Comparison of ENCODE assay signal across 8 cellular contexts in the genomic region with DNA sequence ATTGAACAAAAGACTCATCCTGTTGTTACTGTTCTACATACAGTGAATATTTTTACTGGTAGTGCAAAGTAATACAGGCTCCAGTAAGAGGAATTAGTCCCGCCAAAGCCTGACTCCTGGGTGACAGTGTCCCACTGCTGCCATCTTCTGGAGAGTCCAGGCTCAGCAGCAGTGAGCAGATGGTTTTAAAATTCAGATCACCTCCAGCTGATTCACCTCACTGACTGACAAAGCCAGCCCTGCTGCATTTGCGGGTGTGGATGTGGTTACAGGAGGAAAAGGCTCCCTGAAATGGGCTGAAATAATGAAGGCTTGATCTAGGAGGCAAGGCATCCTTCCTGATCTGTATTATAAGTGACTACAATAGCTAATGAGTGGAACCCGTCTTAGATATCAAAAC. TPM values are rescaled to one million over a fixed set of nuclear protein-coding genes. Genes with fewer than 3 reads are reported as not detected.
DNase-seq lines count a peak whose midpoint lies in the region; ATAC-seq, FAIRE-seq and TF ChIP-seq lines count a peak whose summit lies in the region.

No MANE protein-coding gene starts in this region.

- FAIRE-seq in RCC 7860 (lab: Jason Lieb, UNC), result peak; percentile 40

- H3K36me3 Mint-ChIP-seq in activated T-helper 17 cell treated with anti-CD3 and anti-CD28 coated beads, Interleukin-2, amount 50 U/mL, for 72 hours (ENCODE audit: low read depth), result no peaks in the 10 kb centered on the region
- no peaks in the 10 kb centered on the region for H3K36me3 Mint-ChIP-seq in type B pancreatic cell

- no peak overlapping the region for H3K4me3 ChIP-seq in fibroblast of villous mesenchyme (ENCODE audit: low read depth, low read length)

- H3K4me1 Mint-ChIP-seq in activated T-helper 17 cell treated with anti-CD3 and anti-CD28 coated beads, Interleukin-2, amount 50 U/mL, for 72 hours, result no peaks in the 10 kb centered on the region
- peaks cover 5% of the 10 kb centered on the region for H3K4me1 Mint-ChIP-seq in type B pancreatic cell (ENCODE audit: unreplicated experiment)

- DNase-seq in COLO668 (lab: John Stamatoyannopoulos, UW; ENCODE audit: unreplicated experiment), result peak; percentile 82
- DNase-seq in Kasumi-1 (lab: John Stamatoyannopoulos, UW), result peak; percentile 45 to 71
- peak; percentile 55 for DNase-seq in RCC 7860 (ENCODE audit: low spot score)
- peak; percentile 68 for DNase-seq in fibroblast of villous mesenchyme (ENCODE audit: low read depth)
- DNase-seq in nucleus accumbens (lab: John Stamatoyannopoulos, UW), result peak in 55 of 56 donors; percentile 23 to 93 (median 74)
- DNase-seq in type B pancreatic cell (ENCODE audit: extremely low spot score, unreplicated experiment), result peak; percentile 78

- no peak overlapping the region for H3K4me3 Mint-ChIP-seq in activated T-helper 17 cell treated with anti-CD3 and anti-CD28 coated beads, Interleukin-2, amount 50 U/mL, for 72 hours
- peak overlapping the region; percentile 20 for H3K4me3 Mint-ChIP-seq in type B pancreatic cell

- peaks cover 22% of the 10 kb centered on the region for H3K27me3 Mint-ChIP-seq in activated T-helper 17 cell treated with anti-CD3 and anti-CD28 coated beads, Interleukin-2, amount 50 U/mL, for 72 hours
- H3K27me3 Mint-ChIP-seq in type B pancreatic cell, result peaks cover 9% of the 10 kb centered on the region

- no peaks in the 10 kb centered on the region for H3K9me3 Mint-ChIP-seq in activated T-helper 17 cell treated with anti-CD3 and anti-CD28 coated beads, Interleukin-2, amount 50 U/mL, for 72 hours
- no peaks in the 10 kb centered on the region for H3K9me3 Mint-ChIP-seq in type B pancreatic cell

- TF ChIP-seq CTCF in fibroblast of villous mesenchyme (IDR thresholded peaks at IDR 0.05; ENCODE audit: insufficient read depth, low read depth, low read length) (peak; percentile 89), type B pancreatic cell (conservative IDR thresholded peaks at IDR 0.05) (peak; percentile 94)

- H3K27ac Mint-ChIP-seq in activated T-helper 17 cell treated with anti-CD3 and anti-CD28 coated beads, Interleukin-2, amount 50 U/mL, for 72 hours, result no peak overlapping the region
- peak overlapping the region; percentile 77 for H3K27ac Mint-ChIP-seq in type B pancreatic cell

- peak; percentile 52 for ATAC-seq in GM19468 (IDR thresholded peaks at IDR 0.05; ENCODE audit: extremely low read depth, unreplicated experiment)
- peak; percentile 78 for ATAC-seq in activated T-helper 17 cell treated with anti-CD3 and anti-CD28 coated beads, Interleukin-2, amount 50 U/mL, for 72 hours (replicated peaks)

RNA-seq across cellular contexts. Expression of gene PABPC3, which starts 18.3 kb away (rescaled TPM):
- under 1 TPM; 0.28 to 0.32 TPM for total RNA-seq in activated T-helper 17 cell treated with anti-CD3 and anti-CD28 coated beads, Interleukin-2, amount 50 U/mL, for 72 hours
- total RNA-seq in fibroblast of villous mesenchyme (under 0.01 TPM in 2 replicates), type B pancreatic cell (ENCODE audit: low replicate concordance) (0.17 and 0.29 TPM in 2 replicates)

RNA-seq across cellular contexts. Expression of gene AMER2, which starts 57.9 kb away (rescaled TPM):
- total RNA-seq in activated T-helper 17 cell treated with anti-CD3 and anti-CD28 coated beads, Interleukin-2, amount 50 U/mL, for 72 hours, result not detected
- total RNA-seq in fibroblast of villous mesenchyme (not detected in 2 replicates), type B pancreatic cell (ENCODE audit: low replicate concordance) (0.14 and 0.31 TPM in 2 replicates)
